2 cellular contexts compared by ENCODE assay signal in the genomic region with DNA sequence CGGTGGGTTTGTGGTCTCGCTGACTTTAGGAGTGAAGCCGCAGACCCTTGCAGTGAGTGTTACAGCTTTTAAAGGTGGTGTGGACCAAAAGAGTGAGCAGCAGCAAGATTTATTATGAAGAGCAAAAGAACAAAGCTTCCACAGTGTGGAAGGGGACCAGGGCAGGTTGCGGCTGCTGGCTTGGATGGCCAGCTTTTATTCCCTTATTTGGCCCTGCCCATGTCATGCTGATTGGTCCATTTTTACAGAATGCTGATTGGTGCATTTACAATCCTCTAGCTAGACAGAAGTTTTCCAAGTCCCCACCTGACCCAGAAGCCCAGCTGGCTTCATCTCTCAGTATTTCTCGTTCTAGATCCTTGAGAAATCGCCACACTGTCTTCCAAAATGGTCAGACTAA.
TF ChIP-seq lines count a peak whose summit lies in the region.

No MANE protein-coding gene starts in this region.

TF ChIP-seq in WTC11, 78 proteins besides CTCF, POLR2A, EP300 and RAD21:
- 0 out of 2 replicates have a peak, but pooled peaks have one; percentile 28 for TF ChIP-seq NFYB (CRISPR knock-in tag; conservative IDR thresholded peaks at IDR 0.05; ENCODE audit: low read depth)

TF ChIP-seq in K562, 482 proteins besides CTCF, POLR2A, EP300 and RAD21:
- TF ChIP-seq NFYB (IDR thresholded peaks at IDR 0.05; ENCODE audit: extremely low read depth, insufficient read length) (peak; percentile 74), ZNF316 (IDR thresholded peaks at IDR 0.05) (peak; percentile 25; the same call in 1 of the 2 replicates), SRF (CRISPR knock-in tag; IDR thresholded peaks at IDR 0.05) (peak in 1 of 2 experiments; percentile 77; a peak in 1 of 4 replicates)
